ENCODE assay signal across 22 cellular contexts in genomic region chr6:15303162-15303919, GRCh38. TPM values are rescaled to one million over a fixed set of nuclear protein-coding genes. Genes with fewer than 3 reads are reported as not detected.
DNase-seq lines count a peak whose midpoint lies in the region; TF ChIP-seq lines count a peak whose summit lies in the region.
"Had no signal": no experiment of that assay in that cellular context is flagged by ENCODE, and none has a peak within 500 bp of the region (broad histone marks: within the 10 kb centered on the region; RNA-seq: fewer than 3 reads in every experiment).

No MANE protein-coding gene starts in this region.

- H3K27ac Mint-ChIP-seq in activated naive CD8-positive, alpha-beta T cell: peak overlapping the region; percentile 17
- H3K27ac Mint-ChIP-seq in activated naive CD8-positive, alpha-beta T cell treated with anti-CD3 and anti-CD28 coated beads for 36 hours: no peak overlapping the region
- H3K27ac Mint-ChIP-seq in activated T-helper 1 cell treated with anti-CD3 and anti-CD28 coated beads, Interleukin-12 subunit alpha, Interleukin-12 subunit beta, Interleukin-2, Interleukin-4 antibody, amounts not matched to agents 30 ng/mL and 10 ng/mL and 1 ng/mL, durations not matched to agents 14 hours and 24 hours and 36 hours: peak overlapping the region; percentile 15
- H3K27ac Mint-ChIP-seq: CD4-positive, alpha-beta T cell; dendritic cell treated with granulocyte-macrophage colony-stimulating factor and Interleukin-4, amounts not matched to agents 40 ng/mL and 50 ng/mL, for 4 days; T-helper 17 cell had no signal

- in situ Hi-C loops in GM13977 (cut with MboI; ENCODE audit: low pct_unique_long_range_greater_than_20kb, low sequenced_read_pairs, unreplicated experiment): no loop called here

- peaks cover 78% of the 10 kb centered on the region for H3K4me1 Mint-ChIP-seq in activated naive CD8-positive, alpha-beta T cell (ENCODE audit: low read depth)
- peaks cover 83% of the 10 kb centered on the region for H3K4me1 Mint-ChIP-seq in activated naive CD8-positive, alpha-beta T cell treated with anti-CD3 and anti-CD28 coated beads for 36 hours
- H3K4me1 Mint-ChIP-seq in activated T-helper 1 cell treated with anti-CD3 and anti-CD28 coated beads, Interleukin-12 subunit alpha, Interleukin-12 subunit beta, Interleukin-2, Interleukin-4 antibody, amounts not matched to agents 30 ng/mL and 10 ng/mL and 1 ng/mL, durations not matched to agents 14 hours and 24 hours and 36 hours (ENCODE audit: low read depth): peaks cover 82% of the 10 kb centered on the region

- no peak for DNase-seq in activated naive CD8-positive, alpha-beta T cell treated with anti-CD3 and anti-CD28 coated beads for 36 hours
- DNase-seq in activated T-helper 1 cell treated with anti-CD3 and anti-CD28 coated beads, Interleukin-12 subunit alpha, Interleukin-12 subunit beta, Interleukin-2, Interleukin-4 antibody, amounts not matched to agents 30 ng/mL and 10 ng/mL and 1 ng/mL, durations not matched to agents 14 hours and 24 hours and 36 hours (ENCODE audit: low spot score): no peak
- no peak for DNase-seq in stimulated activated naive CD4-positive, alpha-beta T cell treated with Interleukin-2 at 50 U/mL for 16 hours (lab: John Stamatoyannopoulos, UW)
- DNase-seq in NCI-H2029 treated with DMSO at 0.1 percent for 48 hours (lab: John Stamatoyannopoulos, UW) (no peak), SIG-M5 (lab: John Stamatoyannopoulos, UW) (no peak), GM13977 (ENCODE audit: low spot score) (no peak)
- DNase-seq: amniotic stem cell; CD4-positive, alpha-beta T cell; foreskin keratinocyte; GF-D8; H7; hypothalamus; KBM-7; MV-4-11; NCI-H1694 treated with DMSO at 0.1 percent for 48 hours; right lobe of liver; T-helper 17 cell had no signal

- no peak overlapping the region for H3K4me3 Mint-ChIP-seq in activated naive CD8-positive, alpha-beta T cell
- H3K4me3 Mint-ChIP-seq in activated naive CD8-positive, alpha-beta T cell treated with anti-CD3 and anti-CD28 coated beads for 36 hours: no peak overlapping the region
- no peak overlapping the region for H3K4me3 Mint-ChIP-seq in activated T-helper 1 cell treated with anti-CD3 and anti-CD28 coated beads, Interleukin-12 subunit alpha, Interleukin-12 subunit beta, Interleukin-2, Interleukin-4 antibody, amounts not matched to agents 30 ng/mL and 10 ng/mL and 1 ng/mL, durations not matched to agents 14 hours and 24 hours and 36 hours
- H3K4me3 Mint-ChIP-seq: CD4-positive, alpha-beta T cell; dendritic cell treated with granulocyte-macrophage colony-stimulating factor and Interleukin-4, amounts not matched to agents 40 ng/mL and 50 ng/mL, for 4 days; T-helper 17 cell had no signal

- intact Hi-C loops in activated T-helper 1 cell treated with anti-CD3 and anti-CD28 coated beads, Interleukin-12 subunit alpha, Interleukin-12 subunit beta, Interleukin-2, Interleukin-4 antibody, amounts not matched to agents 30 ng/mL and 10 ng/mL and 1 ng/mL, durations not matched to agents 14 hours and 24 hours and 36 hours (cut with micrococcal nuclease): no loop called here

- peaks cover 64% of the 10 kb centered on the region for H3K4me1 ChIP-seq in mesodermal cell (ENCODE audit: control insufficient read depth, insufficient read depth, low read length, poor library complexity, severe bottlenecking)

- no peaks in the 10 kb centered on the region for H3K9me3 Mint-ChIP-seq in activated naive CD8-positive, alpha-beta T cell (ENCODE audit: low read depth)
- H3K9me3 Mint-ChIP-seq in activated naive CD8-positive, alpha-beta T cell treated with anti-CD3 and anti-CD28 coated beads for 36 hours: no peaks in the 10 kb centered on the region
- H3K9me3 Mint-ChIP-seq in activated T-helper 1 cell treated with anti-CD3 and anti-CD28 coated beads, Interleukin-12 subunit alpha, Interleukin-12 subunit beta, Interleukin-2, Interleukin-4 antibody, amounts not matched to agents 30 ng/mL and 10 ng/mL and 1 ng/mL, durations not matched to agents 14 hours and 24 hours and 36 hours: no peaks in the 10 kb centered on the region
- H3K9me3 Mint-ChIP-seq: CD4-positive, alpha-beta T cell; dendritic cell treated with granulocyte-macrophage colony-stimulating factor and Interleukin-4, amounts not matched to agents 40 ng/mL and 50 ng/mL, for 4 days had no signal

- peak overlapping the region; percentile 53 for H3K27ac ChIP-seq in mesodermal cell (ENCODE audit: low read depth, low read length, severe bottlenecking)
- H3K27ac ChIP-seq: cardiac muscle cell, foreskin keratinocyte, right lobe of liver had no signal

- H3K9me3 ChIP-seq in mesodermal cell (ENCODE audit: control insufficient read depth, low read length): no peaks in the 10 kb centered on the region
- H3K9me3 ChIP-seq: right lobe of liver had no signal

- TF ChIP-seq CTCF in GM13977 (IDR thresholded peaks at IDR 0.05; ENCODE audit: extremely low read depth, insufficient read depth, missing control alignments): no peak

- no peak overlapping the region for H3K4me3 ChIP-seq in mesodermal cell (ENCODE audit: extremely low read depth, insufficient read depth, low read length, poor library complexity, severe bottlenecking)
- H3K4me3 ChIP-seq: cardiac muscle cell, lung, right lobe of liver had no signal

- no peaks in the 10 kb centered on the region for H3K27me3 Mint-ChIP-seq in activated naive CD8-positive, alpha-beta T cell
- no peaks in the 10 kb centered on the region for H3K27me3 Mint-ChIP-seq in activated naive CD8-positive, alpha-beta T cell treated with anti-CD3 and anti-CD28 coated beads for 36 hours
- no peaks in the 10 kb centered on the region for H3K27me3 Mint-ChIP-seq in activated T-helper 1 cell treated with anti-CD3 and anti-CD28 coated beads, Interleukin-12 subunit alpha, Interleukin-12 subunit beta, Interleukin-2, Interleukin-4 antibody, amounts not matched to agents 30 ng/mL and 10 ng/mL and 1 ng/mL, durations not matched to agents 14 hours and 24 hours and 36 hours (ENCODE audit: insufficient read depth)
- H3K27me3 Mint-ChIP-seq: CD4-positive, alpha-beta T cell; dendritic cell treated with granulocyte-macrophage colony-stimulating factor and Interleukin-4, amounts not matched to agents 40 ng/mL and 50 ng/mL, for 4 days; T-helper 17 cell had no signal

- 95 to 97% methylated on average over 6 of the region's 7 CpGs for WGBS in mesodermal cell (ENCODE audit: insufficient coverage in 2 of 2), 2 experiments

- H3K36me3 Mint-ChIP-seq in activated naive CD8-positive, alpha-beta T cell: peaks cover 4% of the 10 kb centered on the region
- H3K36me3 Mint-ChIP-seq in activated naive CD8-positive, alpha-beta T cell treated with anti-CD3 and anti-CD28 coated beads for 36 hours: peaks cover 23% of the 10 kb centered on the region
- H3K36me3 Mint-ChIP-seq in activated T-helper 1 cell treated with anti-CD3 and anti-CD28 coated beads, Interleukin-12 subunit alpha, Interleukin-12 subunit beta, Interleukin-2, Interleukin-4 antibody, amounts not matched to agents 30 ng/mL and 10 ng/mL and 1 ng/mL, durations not matched to agents 14 hours and 24 hours and 36 hours (ENCODE audit: low read depth): peaks cover 27% of the 10 kb centered on the region

- no peaks in the 10 kb centered on the region for H3K36me3 ChIP-seq in mesodermal cell (ENCODE audit: control insufficient read depth, insufficient read depth, low read length)
- H3K36me3 ChIP-seq: cardiac muscle cell, right lobe of liver had no signal

RNA-seq across cellular contexts. Expression of gene JARID2, which starts 57.5 kb away (rescaled TPM):
- 10 to 100 TPM; 19.3 to 20.1 TPM for total RNA-seq in activated naive CD8-positive, alpha-beta T cell treated with anti-CD3 and anti-CD28 coated beads for 36 hours
- total RNA-seq in activated T-helper 1 cell treated with anti-CD3 and anti-CD28 coated beads, Interleukin-12 subunit alpha, Interleukin-12 subunit beta, Interleukin-2, Interleukin-4 antibody, amounts not matched to agents 30 ng/mL and 10 ng/mL and 1 ng/mL, durations not matched to agents 14 hours and 24 hours and 36 hours: 60.5 and 62.5 TPM in 2 replicates
- polyA plus RNA-seq in mesodermal cell (2013, experiment 1 of 2): 32.9 TPM
- polyA plus RNA-seq in mesodermal cell (2013, experiment 2 of 2): 28.8 TPM
